Comparison of ENCODE assay signal across 19 cellular contexts in genomic region chr5:17912794-17913193, GRCh38.
DNase-seq lines count a peak whose midpoint lies in the region; ATAC-seq lines count a peak whose summit lies in the region.
"Had no signal": no experiment of that assay in that cellular context is flagged by ENCODE, and none has a peak within 500 bp of the region (broad histone marks: within the 10 kb centered on the region; RNA-seq: fewer than 3 reads in every experiment).

No MANE protein-coding gene starts in this region.

- peak; percentile 61 for ATAC-seq in GM18498 (IDR thresholded peaks at IDR 0.05; ENCODE audit: unreplicated experiment)
- peak; percentile 54 for ATAC-seq in GM21381 (IDR thresholded peaks at IDR 0.05; ENCODE audit: unreplicated experiment)
- ATAC-seq in HG02763 (IDR thresholded peaks at IDR 0.05; ENCODE audit: unreplicated experiment) = peak; percentile 51
- peak; percentile 48 for ATAC-seq in HG03442 (IDR thresholded peaks at IDR 0.05; ENCODE audit: unreplicated experiment)
- no peak for ATAC-seq in GM21528 (IDR thresholded peaks at IDR 0.05; ENCODE audit: low FRiP score, unreplicated experiment)
- ATAC-seq: GM23338, HCT116, HepG2, Right ventricle myocardium inferior had no signal

- DNase-seq in cerebellum (ENCODE audit: low spot score) (no peak), germinal center (ENCODE audit: low spot score) (no peak)
- no peak for DNase-seq in activated CD4-positive, alpha-beta T cell treated with anti-CD3 and anti-CD28 coated beads for 4 hours
- DNase-seq: 8988T, DND-41, KG1, NCI-H1436 treated with DMSO at 0.1 percent for 48 hours, NCI-H2081 treated with DMSO at 0.1 percent for 48 hours, NCI-H510A treated with DMSO at 0.1 percent for 48 hours, Peyer's patch had no signal
